ENCODE assay signal across 15 cellular contexts in the genomic region with DNA sequence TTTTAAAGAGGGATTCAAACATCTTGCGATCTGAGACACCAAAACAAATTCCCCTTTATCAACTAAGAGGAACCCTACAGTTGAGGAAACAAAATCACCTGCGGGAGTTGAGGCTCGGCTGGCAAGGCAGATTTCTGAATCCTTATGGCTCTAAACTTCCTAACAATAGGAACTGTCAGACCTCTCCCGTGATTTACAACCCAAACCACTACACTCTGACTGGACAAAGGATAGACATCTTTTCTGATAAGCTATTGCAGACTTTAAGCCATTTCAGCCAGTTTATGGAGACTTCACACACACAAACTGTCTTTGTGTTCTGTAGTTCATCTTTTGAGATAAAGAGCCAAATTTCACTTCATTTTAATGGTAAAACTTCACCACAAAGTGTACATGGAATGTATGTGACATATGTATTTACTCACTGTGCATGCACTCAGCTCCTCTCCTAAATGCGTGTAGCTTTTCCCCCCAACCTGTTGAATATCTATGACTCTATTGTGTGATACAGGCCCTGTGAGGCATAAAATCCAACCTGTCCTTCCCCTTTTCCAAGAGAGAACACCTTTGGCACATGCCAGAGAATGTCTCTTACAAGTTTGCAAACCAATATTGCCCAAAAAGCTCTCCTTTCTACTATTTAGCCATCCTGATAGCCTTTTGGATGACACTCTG. TPM values are rescaled to one million over a fixed set of nuclear protein-coding genes. Genes with fewer than 3 reads are reported as not detected.
DNase-seq lines count a peak whose midpoint lies in the region; ATAC-seq and TF ChIP-seq lines count a peak whose summit lies in the region.
"Had no signal": no experiment of that assay in that cellular context is flagged by ENCODE, and none has a peak within 500 bp of the region (broad histone marks: within the 10 kb centered on the region; RNA-seq: fewer than 3 reads in every experiment).

No MANE protein-coding gene starts in this region.

- H3K36me3 Mint-ChIP-seq in endodermal cell (ENCODE audit: low read depth) = no peaks in the 10 kb centered on the region
- H3K36me3 Mint-ChIP-seq: CD4-positive, CD25-positive, alpha-beta regulatory T cell had no signal

- POLR2A ChIA-PET in HEK293 (lab: Yijun Ruan, JAX) = no interaction called here

- TF ChIP-seq CTCF in HEK293 (tag by site-specific recombination; IDR thresholded peaks at IDR 0.05) (no peak), endodermal cell (conservative IDR thresholded peaks at IDR 0.05) (no peak)

- no peak overlapping the region for H3K4me2 ChIP-seq in trophoblast cell (ENCODE audit: low read length)

- no peaks in the 10 kb centered on the region for H3K36me3 ChIP-seq in HEK293 (ENCODE audit: control insufficient read depth in 2 of 2, insufficient read depth in 1 of 2, low read length in 2 of 2)
- no peaks in the 10 kb centered on the region for H3K36me3 ChIP-seq in endodermal cell (ENCODE audit: control insufficient read depth, insufficient read depth, low read length)
- H3K36me3 ChIP-seq in trophoblast cell (ENCODE audit: control insufficient read depth in 1 of 2, insufficient read depth in 2 of 2, low read length in 2 of 2) = no peaks in the 10 kb centered on the region
- H3K36me3 ChIP-seq: BE2C had no signal

- DNase-seq in endodermal cell (no peak), trophoblast cell (no peak)
- DNase-seq in stimulated activated naive CD8-positive, alpha-beta T cell treated with anti-CD3 and anti-CD28 coated beads, Interleukin-15, amount 100 ng/mL, for 72 hours = no peak
- DNase-seq: ACHN; BE2C; C1 segment of cervical spinal cord; CD4-positive, CD25-positive, alpha-beta regulatory T cell; CD8-positive, alpha-beta memory T cell; COR-L47; H9; HFFc6 had no signal

- no peak overlapping the region for H2BK120ac ChIP-seq in trophoblast cell (ENCODE audit: insufficient read depth, low read length, poor library complexity)

- H3K4me3 Mint-ChIP-seq in endodermal cell = no peak overlapping the region
- H3K4me3 Mint-ChIP-seq in stimulated activated naive CD8-positive, alpha-beta T cell treated with anti-CD3 and anti-CD28 coated beads, Interleukin-15, amount 100 ng/mL, for 72 hours = no peak overlapping the region
- H3K4me3 Mint-ChIP-seq: CD4-positive, CD25-positive, alpha-beta regulatory T cell; CD8-positive, alpha-beta memory T cell; H9; HFFc6 had no signal

- CTCF ChIA-PET in HEK293 (lab: Yijun Ruan, JAX) = no interaction called here

- no peak overlapping the region for H3K4me3 ChIP-seq in HEK293 (ENCODE audit: low read depth, low read length)
- no peak overlapping the region for H3K4me3 ChIP-seq in endodermal cell (ENCODE audit: low read length)
- H3K4me3 ChIP-seq in trophoblast cell (ENCODE audit: low read depth, low read length) = no peak overlapping the region

- H3K9ac ChIP-seq in endodermal cell (ENCODE audit: extremely low read depth, low read length, poor library complexity, severe bottlenecking) (no peak overlapping the region), trophoblast cell (ENCODE audit: low read length) (no peak overlapping the region)

- H3K27ac ChIP-seq in HEK293 (ENCODE audit: extremely low read depth, low read depth, low read length) (no peak overlapping the region), endodermal cell (ENCODE audit: low read depth, low read length) (no peak overlapping the region), trophoblast cell (ENCODE audit: low read depth, low read length) (peak overlapping the region; percentile 39)
- H3K27ac ChIP-seq: HL-60 had no signal

- no peak for ATAC-seq in stimulated activated naive CD8-positive, alpha-beta T cell treated with anti-CD3 and anti-CD28 coated beads, Interleukin-15, amount 100 ng/mL, for 72 hours
- ATAC-seq in HG02759 (IDR thresholded peaks at IDR 0.05; ENCODE audit: unreplicated experiment) (no peak), GM21529 (IDR thresholded peaks at IDR 0.05; ENCODE audit: unreplicated experiment) (no peak)

- no peak overlapping the region for H3K23ac ChIP-seq in trophoblast cell (ENCODE audit: low read length)

- H4K12ac ChIP-seq in trophoblast cell (ENCODE audit: low read depth, low read length) = no peak overlapping the region

- no peak overlapping the region for H3K4ac ChIP-seq in trophoblast cell (ENCODE audit: low read depth, low read length)

- H3K27me3 ChIP-seq in endodermal cell (ENCODE audit: control insufficient read depth, insufficient read depth, low read length, poor library complexity, severe bottlenecking) (no peaks in the 10 kb centered on the region), trophoblast cell (ENCODE audit: insufficient read depth, low read length) (no peaks in the 10 kb centered on the region)
- H3K27me3 ChIP-seq: BE2C had no signal

- no peak overlapping the region for H2BK12ac ChIP-seq in trophoblast cell (ENCODE audit: low read length)

- no peaks in the 10 kb centered on the region for H3K79me1 ChIP-seq in trophoblast cell (ENCODE audit: low read length)

- 62 to 79% methylated on average over 2 to 5 of the region's 5 CpGs for WGBS in endodermal cell (ENCODE audit: insufficient coverage in 1 of 2, insufficient read length in 1 of 2), 2 experiments
- WGBS in trophoblast cell (ENCODE audit: extremely low coverage, insufficient coverage, insufficient read length) = no CpG with 5 or more reads among the region's 5 CpGs

- no peak overlapping the region for H4K8ac ChIP-seq in trophoblast cell (ENCODE audit: low read depth, low read length)

- H3K9me3 ChIP-seq in HEK293 (ENCODE audit: control insufficient read depth, insufficient read depth, low read depth, low read length) (no peaks in the 10 kb centered on the region), endodermal cell (ENCODE audit: control insufficient read depth, low read length) (no peaks in the 10 kb centered on the region), trophoblast cell (ENCODE audit: insufficient read depth, low read depth, low read length) (no peaks in the 10 kb centered on the region)
- H3K9me3 ChIP-seq: BE2C had no signal

- peaks cover 45% of the 10 kb centered on the region for H3K4me1 Mint-ChIP-seq in endodermal cell
- H3K4me1 Mint-ChIP-seq in stimulated activated naive CD8-positive, alpha-beta T cell treated with anti-CD3 and anti-CD28 coated beads, Interleukin-15, amount 100 ng/mL, for 72 hours = peaks cover 6% of the 10 kb centered on the region

- H3K4me1 ChIP-seq in HEK293 (ENCODE audit: control insufficient read depth, insufficient read depth, low read length) (peaks cover 4% of the 10 kb centered on the region), endodermal cell (ENCODE audit: control insufficient read depth, insufficient read depth, low read length) (peaks cover 15% of the 10 kb centered on the region), trophoblast cell (ENCODE audit: control insufficient read depth in 1 of 2, insufficient read depth in 2 of 2, low read length in 2 of 2) (no peaks in the 10 kb centered on the region)

- no peaks in the 10 kb centered on the region for H3K9me3 Mint-ChIP-seq in endodermal cell
- H3K9me3 Mint-ChIP-seq in stimulated activated naive CD8-positive, alpha-beta T cell treated with anti-CD3 and anti-CD28 coated beads, Interleukin-15, amount 100 ng/mL, for 72 hours = no peaks in the 10 kb centered on the region
- H3K9me3 Mint-ChIP-seq: CD4-positive, CD25-positive, alpha-beta regulatory T cell; CD8-positive, alpha-beta memory T cell; H9; HFFc6 had no signal

- H4K91ac ChIP-seq in trophoblast cell (ENCODE audit: low read depth, low read length) = no peak overlapping the region

- H2BK5ac ChIP-seq in trophoblast cell (ENCODE audit: low read depth, low read length, poor library complexity) = no peak overlapping the region

- no peak overlapping the region for H3K18ac ChIP-seq in trophoblast cell (ENCODE audit: low read length)

- H2AK5ac ChIP-seq in trophoblast cell (ENCODE audit: low read length) = no peak overlapping the region

- peak overlapping the region; percentile 61 for H3K27ac Mint-ChIP-seq in endodermal cell
- no peak overlapping the region for H3K27ac Mint-ChIP-seq in stimulated activated naive CD8-positive, alpha-beta T cell treated with anti-CD3 and anti-CD28 coated beads, Interleukin-15, amount 100 ng/mL, for 72 hours
- H3K27ac Mint-ChIP-seq: CD4-positive, CD25-positive, alpha-beta regulatory T cell; CD8-positive, alpha-beta memory T cell; H9; HFFc6 had no signal

- no peak overlapping the region for H2AFZ ChIP-seq in trophoblast cell (ENCODE audit: insufficient read depth, low read length, poor library complexity)

- H3K79me2 ChIP-seq in trophoblast cell (ENCODE audit: control insufficient read depth, insufficient read depth, low read length, poor library complexity) = no peaks in the 10 kb centered on the region

- H3K14ac ChIP-seq in trophoblast cell (ENCODE audit: low read length) = no peak overlapping the region

- H3K27me3 Mint-ChIP-seq in endodermal cell (ENCODE audit: insufficient read depth) = no peaks in the 10 kb centered on the region
- no peaks in the 10 kb centered on the region for H3K27me3 Mint-ChIP-seq in stimulated activated naive CD8-positive, alpha-beta T cell treated with anti-CD3 and anti-CD28 coated beads, Interleukin-15, amount 100 ng/mL, for 72 hours
- H3K27me3 Mint-ChIP-seq: CD4-positive, CD25-positive, alpha-beta regulatory T cell had no signal

TF ChIP-seq in HEK293, 187 proteins besides CTCF, POLR2A, EP300 and RAD21:
- TF ChIP-seq, protein P1, sequence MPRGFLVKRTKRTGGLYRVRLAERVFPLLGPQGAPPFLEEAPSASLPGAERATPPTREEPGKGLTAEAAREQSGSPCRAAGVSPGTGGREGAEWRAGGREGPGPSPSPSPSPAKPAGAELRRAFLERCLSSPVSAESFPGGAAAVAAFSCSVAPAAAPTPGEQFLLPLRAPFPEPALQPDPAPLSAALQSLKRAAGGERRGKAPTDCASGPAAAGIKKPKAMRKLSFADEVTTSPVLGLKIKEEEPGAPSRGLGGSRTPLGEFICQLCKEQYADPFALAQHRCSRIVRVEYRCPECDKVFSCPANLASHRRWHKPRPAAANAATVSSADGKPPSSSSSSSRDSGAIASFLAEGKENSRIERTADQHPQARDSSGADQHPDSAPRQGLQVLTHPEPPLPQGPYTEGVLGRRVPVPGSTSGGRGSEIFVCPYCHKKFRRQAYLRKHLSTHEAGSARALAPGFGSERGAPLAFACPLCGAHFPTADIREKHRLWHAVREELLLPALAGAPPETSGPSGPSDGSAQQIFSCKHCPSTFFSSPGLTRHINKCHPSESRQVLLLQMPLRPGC (tag by site-specific recombination; IDR thresholded peaks at IDR 0.05) = no peak
- TF ChIP-seq SCRT1 (tag by site-specific recombination; IDR thresholded peaks at IDR 0.05; ENCODE audit: borderline replicate concordance) (peak; percentile 87), SCRT2 (tag by site-specific recombination; IDR thresholded peaks at IDR 0.05) (peak; percentile 87), ZNF248 (tag by site-specific recombination; IDR thresholded peaks at IDR 0.05) (no peak), HOXA7 (CRISPR knock-in tag; IDR thresholded peaks at IDR 0.05; ENCODE audit: borderline replicate concordance) (no peak)

RNA-seq across cellular contexts. Expression of gene TSPAN13, which starts 15.4 kb away (rescaled TPM):
- 10 to 100 TPM; 34.9 to 51.2 TPM for total RNA-seq in endodermal cell
- 59.1 TPM for polyA plus RNA-seq in endodermal cell (2013, experiment 1 of 2)
- polyA plus RNA-seq in endodermal cell (2013, experiment 2 of 2) = 53.5 TPM
- 40.5 and 42.5 TPM in 2 replicates for polyA plus RNA-seq in trophoblast cell (2013)
- polyA plus RNA-seq: CD8-positive, alpha-beta memory T cell had no signal
